Comparison of ENCODE assay signal across 7 cellular contexts in the genomic region with DNA sequence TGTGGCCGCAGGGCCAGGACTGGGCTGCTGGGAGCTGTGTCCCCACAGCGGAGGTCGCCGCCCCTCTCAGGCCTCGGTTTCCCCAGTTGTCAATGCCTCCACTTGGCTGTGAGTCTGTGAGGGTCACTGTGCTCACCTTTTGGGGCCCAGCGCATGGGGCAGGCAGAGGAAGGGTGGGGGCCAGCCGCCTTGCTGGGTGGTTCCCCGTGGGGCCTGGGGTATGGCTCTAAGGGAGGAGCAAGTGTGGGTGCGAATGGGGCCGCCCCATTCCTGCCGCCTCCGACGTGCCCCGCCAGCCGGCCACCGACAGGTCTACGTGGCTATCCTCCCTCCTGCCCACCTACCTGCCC. TPM values are rescaled to one million over a fixed set of nuclear protein-coding genes. Genes with fewer than 3 reads are reported as not detected.
A peak's percentile ranks its signal among the peaks of the same experiment; 100 is the strongest.
DNase-seq lines count a peak whose midpoint lies in the region; ATAC-seq and TF ChIP-seq lines count a peak whose summit lies in the region.

No MANE protein-coding gene starts in this region.

- no peaks in the 10 kb centered on the region for H3K9me3 ChIP-seq in HAP-1
- H3K9me3 ChIP-seq in iPS-18c (ENCODE audit: control insufficient read depth, insufficient read depth, low read length), result no peaks in the 10 kb centered on the region
- H3K9me3 ChIP-seq in spleen, result no peaks in the 10 kb centered on the region

- H3K36me3 ChIP-seq in HAP-1 (replicated peaks) (no peaks in the 10 kb centered on the region), spleen (peaks cover 0 to 9% (median 0%) of the 10 kb centered on the region in 6 donors)

- peaks cover 12% of the 10 kb centered on the region for H3K4me1 Mint-ChIP-seq in activated CD4-positive, alpha-beta memory T cell treated with anti-CD3 and anti-CD28 coated beads, Interleukin-2, amount 10 ng/mL, durations not matched to agents 7 days and 5 days

- H3K4me3 ChIP-seq in HAP-1, result peak overlapping the region; percentile 38; the same call in 1 of the 2 replicates
- H3K4me3 ChIP-seq in iPS-18c (ENCODE audit: insufficient read depth, low read depth, low read length), result peak overlapping the region; percentile 49; the same call in 1 of the 2 replicates
- peak overlapping the region in 5 of 8 donors; percentile 41 to 72 (median 52) for H3K4me3 ChIP-seq in spleen

- no peak for ATAC-seq in GM21381 (IDR thresholded peaks at IDR 0.05; ENCODE audit: unreplicated experiment)

- H3K27me3 ChIP-seq in HAP-1 (ENCODE audit: low read depth), result no peaks in the 10 kb centered on the region
- H3K27me3 ChIP-seq in spleen (replicated peaks in 1 of 7), result peaks cover 0 to 14% (median 0%) of the 10 kb centered on the region in 7 donors

- WGBS in spleen, 5 donors, result 60 to 77% (median 69%) methylated on average over 5 to 17 of the region's 17 CpGs

- no peak for DNase-seq in HAP-1 (ENCODE audit: low spot score in 2 of 2)
- no peak for DNase-seq in activated CD4-positive, alpha-beta memory T cell treated with anti-CD3 and anti-CD28 coated beads, Interleukin-2, amount 10 ng/mL, durations not matched to agents 7 days and 5 days
- no peak for DNase-seq in spleen
- DNase-seq in inferior parietal cortex (ENCODE audit: extremely low spot score), result no peak
- DNase-seq in HUDEP-2 (lab: John Stamatoyannopoulos, UW; ENCODE audit: unreplicated experiment in 76 of 76), result no peak

- no peak for TF ChIP-seq CTCF in spleen (IDR thresholded peaks at IDR 0.05 in 8 of 11, conservative IDR thresholded peaks at IDR 0.05 in 3 of 11)

- H3K27ac Mint-ChIP-seq in activated CD4-positive, alpha-beta memory T cell treated with anti-CD3 and anti-CD28 coated beads, Interleukin-2, amount 10 ng/mL, durations not matched to agents 7 days and 5 days, result no peak overlapping the region

- H3K4me3 Mint-ChIP-seq in activated CD4-positive, alpha-beta memory T cell treated with anti-CD3 and anti-CD28 coated beads, Interleukin-2, amount 10 ng/mL, durations not matched to agents 7 days and 5 days, result peak overlapping the region; percentile 74

- H3K36me3 Mint-ChIP-seq in activated CD4-positive, alpha-beta memory T cell treated with anti-CD3 and anti-CD28 coated beads, Interleukin-2, amount 10 ng/mL, durations not matched to agents 7 days and 5 days (ENCODE audit: low read depth), result no peaks in the 10 kb centered on the region

- intact Hi-C loops in spleen (cut with DNase I; ENCODE audit: low total_unique reads), result no loop called here

- no peak for TF ChIP-seq POLR2A in spleen (IDR thresholded peaks at IDR 0.05)

- CTCF ChIA-PET in activated CD4-positive, alpha-beta memory T cell treated with anti-CD3 and anti-CD28 coated beads, Interleukin-2, amount 10 ng/mL, durations not matched to agents 7 days and 5 days (lab: Charles Lee), result no interaction called here

- H3K27ac ChIP-seq in spleen, result no peak overlapping the region

- H3K4me1 ChIP-seq in HAP-1, result peaks cover 6% of the 10 kb centered on the region
- peaks cover 14 to 40% (median 26%) of the 10 kb centered on the region in 6 donors for H3K4me1 ChIP-seq in spleen

- H3K9me3 Mint-ChIP-seq in activated CD4-positive, alpha-beta memory T cell treated with anti-CD3 and anti-CD28 coated beads, Interleukin-2, amount 10 ng/mL, durations not matched to agents 7 days and 5 days, result no peaks in the 10 kb centered on the region

- in situ Hi-C loops in HAP-1 (cut with MboI; ENCODE audit: low sequenced_read_pairs), result no loop called here

- H3K27me3 Mint-ChIP-seq in activated CD4-positive, alpha-beta memory T cell treated with anti-CD3 and anti-CD28 coated beads, Interleukin-2, amount 10 ng/mL, durations not matched to agents 7 days and 5 days, result peaks cover 2% of the 10 kb centered on the region

- POLR2A ChIA-PET in activated CD4-positive, alpha-beta memory T cell treated with anti-CD3 and anti-CD28 coated beads, Interleukin-2, amount 10 ng/mL, durations not matched to agents 7 days and 5 days (lab: Charles Lee), result no interaction called here

RNA-seq across cellular contexts. Expression of a gene that starts 0.8 kb away (rescaled TPM):
- total RNA-seq in activated CD4-positive, alpha-beta memory T cell treated with anti-CD3 and anti-CD28 coated beads, Interleukin-2, amount 10 ng/mL, durations not matched to agents 7 days and 5 days, result not detected
- total RNA-seq in spleen, result under 1 TPM in 2 of 7 donors, not detected in 5; 0.27 to 0.61 TPM
- under 1 TPM in 2 of 3 donors, not detected in 1; 0.10 to 0.20 TPM for polyA plus RNA-seq in spleen

RNA-seq across cellular contexts. Expression of a gene that starts 5.5 kb away (rescaled TPM):
- total RNA-seq in activated CD4-positive, alpha-beta memory T cell treated with anti-CD3 and anti-CD28 coated beads, Interleukin-2, amount 10 ng/mL, durations not matched to agents 7 days and 5 days, result 10 to 100 TPM; 44.8 to 45.1 TPM
- 10 to 100 TPM; 28.6 to 55.6 (median 49.7) TPM for total RNA-seq in spleen
- polyA plus RNA-seq in spleen, result 100 to 1,000 TPM in 2 of 3 donors, 10 to 100 TPM in 1; 67.8 to 105 (median 102) TPM

RNA-seq across cellular contexts. Expression of a gene that starts 24.1 kb away (rescaled TPM):
- 10 to 100 TPM; 80.6 to 82.2 TPM for total RNA-seq in activated CD4-positive, alpha-beta memory T cell treated with anti-CD3 and anti-CD28 coated beads, Interleukin-2, amount 10 ng/mL, durations not matched to agents 7 days and 5 days
- 10 to 100 TPM; 49.2 to 95.1 (median 57.7) TPM for total RNA-seq in spleen
- polyA plus RNA-seq in spleen, result 10 to 100 TPM; 38.1 to 55.3 (median 45.0) TPM

RNA-seq across cellular contexts. Expression of a gene that starts 37.3 kb away (rescaled TPM):
- 1 to 10 TPM; 2.5 to 3.0 TPM for total RNA-seq in activated CD4-positive, alpha-beta memory T cell treated with anti-CD3 and anti-CD28 coated beads, Interleukin-2, amount 10 ng/mL, durations not matched to agents 7 days and 5 days
- total RNA-seq in spleen, result 10 to 100 TPM; 11.5 to 43.4 (median 16.6) TPM
- 10 to 100 TPM in 2 of 3 donors, 1 to 10 TPM in 1; 5.6 to 31.2 (median 10.9) TPM for polyA plus RNA-seq in spleen

RNA-seq across cellular contexts. Expression of a gene that starts 49.2 kb away (rescaled TPM):
- 1 to 10 TPM; 3.1 to 3.5 TPM for total RNA-seq in activated CD4-positive, alpha-beta memory T cell treated with anti-CD3 and anti-CD28 coated beads, Interleukin-2, amount 10 ng/mL, durations not matched to agents 7 days and 5 days
- total RNA-seq in spleen, result 1 to 10 TPM in 1 of 7 donors, under 1 TPM in 4, not detected in 2; 0.19 to 1.1 (median 0.54) TPM
- under 1 TPM; 0.09 to 0.19 (median 0.11) TPM for polyA plus RNA-seq in spleen
